In genomic region chr20:12289476-12289875, GRCh38 we compare ENCODE assay signal across 20 cellular contexts.
A peak's percentile ranks its signal among the peaks of the same experiment; 100 is the strongest.
DNase-seq lines count a peak whose midpoint lies in the region; ATAC-seq, FAIRE-seq and TF ChIP-seq lines count a peak whose summit lies in the region.
"Had no signal": no experiment of that assay in that cellular context is flagged by ENCODE, and none has a peak within 500 bp of the region (broad histone marks: within the 10 kb centered on the region; RNA-seq: fewer than 3 reads in every experiment).

No MANE protein-coding gene starts in this region.

- no peaks in the 10 kb centered on the region for H4K20me1 ChIP-seq in PC-3 (ENCODE audit: low read length)
- H4K20me1 ChIP-seq: BLaER1 treated with 17β-estradiol and CSF1 and Interleukin-3, amounts not matched to agents 10 nM and 100 nM had no signal

- no TSS peak for BruUV-seq in PC-3 (replicated peaks; lab: Mats Ljungman, UMichigan)

- DNase-seq in HL-60 (ENCODE audit: low read depth in 1 of 2, low spot score in 1 of 2) = peak; percentile 7 to 16
- peak; percentile 13 for DNase-seq in NB4 (ENCODE audit: low read depth)
- DNase-seq in PC-3 = peak; percentile 35
- peak; percentile 2 for DNase-seq in kidney tubule cell (ENCODE audit: low spot score)
- no peak for DNase-seq in sciatic nerve (ENCODE audit: low spot score)
- no peak for DNase-seq in kidney
- no peak for DNase-seq in stimulated activated CD4-positive, alpha-beta T cell treated with anti-CD3 and anti-CD28 coated beads, Interleukin-4, amount 100 ng/mL, for 4 hours
- DNase-seq: 8988T; CD8-positive, alpha-beta T cell; DMS153; NCI-H1417; NCI-H187; NCI-H446 treated with DMSO at 0.1 percent for 48 hours; NCI-H526 treated with DMSO at 0.1 percent for 48 hours had no signal

- FAIRE-seq in kidney (lab: Jason Lieb, UNC) = no peak
- FAIRE-seq: GM12891, H54, RCC 7860 had no signal

- H3K4me3 ChIP-seq in HL-60 (replicated peaks; ENCODE audit: insufficient read depth, low read length) = no peak overlapping the region
- H3K4me3 ChIP-seq in NB4 (ENCODE audit: low read depth, low read length) = no peak overlapping the region
- H3K4me3 ChIP-seq in PC-3 (ENCODE audit: low read length) = no peak overlapping the region
- no peak overlapping the region for H3K4me3 ChIP-seq in kidney (ENCODE audit: low read length in 2 of 2)
- H3K4me3 ChIP-seq: BLaER1 treated with 17β-estradiol and CSF1 and Interleukin-3, amounts not matched to agents 10 nM and 100 nM; SJSA1 had no signal

- TF ChIP-seq POLR2A in NB4 (IDR thresholded peaks at IDR 0.05; ENCODE audit: extremely low read depth, insufficient read length) = no peak

- H3K9ac ChIP-seq in PC-3 (ENCODE audit: low read length) (no peak overlapping the region), kidney (ENCODE audit: low read length in 2 of 2) (no peak overlapping the region)
- H3K9ac ChIP-seq: BLaER1 treated with 17β-estradiol and CSF1 and Interleukin-3, amounts not matched to agents 10 nM and 100 nM had no signal

- peaks cover 5% of the 10 kb centered on the region for H3F3A ChIP-seq in PC-3 (ENCODE audit: low read length, unreplicated experiment)

- H2AFZ ChIP-seq in PC-3 (ENCODE audit: low read length) = peak overlapping the region; percentile 3

- 0 out of 2 replicates have a peak overlapping the region, but pooled peaks have one; percentile 6 for H3K4me2 ChIP-seq in PC-3 (ENCODE audit: low read length)
- H3K4me2 ChIP-seq: BLaER1 treated with 17β-estradiol and CSF1 and Interleukin-3, amounts not matched to agents 10 nM and 100 nM had no signal

- no peaks in the 10 kb centered on the region for H3K36me3 ChIP-seq in PC-3 (ENCODE audit: low read depth, low read length)
- no peaks in the 10 kb centered on the region for H3K36me3 ChIP-seq in kidney (ENCODE audit: control insufficient read depth in 1 of 2, insufficient read depth in 2 of 2, low read length in 2 of 2)
- H3K36me3 ChIP-seq: BLaER1 treated with 17β-estradiol and CSF1 and Interleukin-3, amounts not matched to agents 10 nM and 100 nM; SJSA1 had no signal

- H3K9me2 ChIP-seq in PC-3 (replicated peaks; ENCODE audit: low read length) = no peaks in the 10 kb centered on the region

- CTCF ChIA-PET in PC-3 (lab: Charles Lee) = no interaction called here

- ATAC-seq in PC-3 (no peak; the same call in 1 of the 2 replicates), sciatic nerve (no peak), GM21576 (IDR thresholded peaks at IDR 0.05; ENCODE audit: unreplicated experiment) (no peak)
- ATAC-seq: CD8-positive, alpha-beta T cell had no signal

- POLR2A ChIA-PET in PC-3 (lab: Charles Lee; ENCODE audit: unreplicated experiment) = no interaction called here

- TF ChIP-seq CTCF in HL-60 (IDR thresholded peaks at IDR 0.05; ENCODE audit: insufficient read depth, low read length) = no peak
- no peak for TF ChIP-seq CTCF in NB4 (IDR thresholded peaks at IDR 0.05; ENCODE audit: low read depth, low read length)
- TF ChIP-seq CTCF in PC-3 (conservative IDR thresholded peaks at IDR 0.05; ENCODE audit: low read depth, low read length) = no peak
- TF ChIP-seq CTCF in kidney (IDR thresholded peaks at IDR 0.05; ENCODE audit: borderline replicate concordance, extremely low read depth, insufficient read depth) = no peak

- H3K27ac ChIP-seq in HL-60 (replicated peaks) (no peak overlapping the region), PC-3 (ENCODE audit: low read length) (peak overlapping the region; percentile 79; the same call in 1 of the 2 replicates), kidney (ENCODE audit: low read depth in 2 of 2, low read length in 2 of 2) (no peak overlapping the region)
- H3K27ac ChIP-seq: BLaER1 treated with 17β-estradiol and CSF1 and Interleukin-3, amounts not matched to agents 10 nM and 100 nM; SJSA1 had no signal

- H3K4me1 ChIP-seq in PC-3 (ENCODE audit: insufficient read depth, low read length) (peaks cover 33% of the 10 kb centered on the region), kidney (ENCODE audit: control insufficient read depth in 1 of 2, insufficient read depth in 1 of 2, low read depth in 1 of 2, low read length in 2 of 2) (no peaks in the 10 kb centered on the region)
- H3K4me1 ChIP-seq: BLaER1 treated with 17β-estradiol and CSF1 and Interleukin-3, amounts not matched to agents 10 nM and 100 nM; SJSA1 had no signal

- H3K27me3 ChIP-seq in HL-60 (ENCODE audit: insufficient read depth, poor library complexity, severe bottlenecking) (no peaks in the 10 kb centered on the region), PC-3 (ENCODE audit: low read length) (peaks cover 7% of the 10 kb centered on the region; the same call in 1 of the 2 replicates)
- H3K27me3 ChIP-seq: BLaER1 treated with 17β-estradiol and CSF1 and Interleukin-3, amounts not matched to agents 10 nM and 100 nM; SJSA1 had no signal

- H3K79me2 ChIP-seq in PC-3 (ENCODE audit: low read length) = no peaks in the 10 kb centered on the region

- intact Hi-C loops in PC-3 (cut with micrococcal nuclease) = no loop called here
- intact Hi-C loops in sciatic nerve (cut with DNase I) = no loop called here
- intact Hi-C loops in kidney (cut with DNase I) = no loop called here

- H3K9me3 ChIP-seq in PC-3 (ENCODE audit: low read length) (no peaks in the 10 kb centered on the region), kidney (ENCODE audit: control insufficient read depth in 1 of 2, low read length in 2 of 2) (no peaks in the 10 kb centered on the region)
- H3K9me3 ChIP-seq: SJSA1 had no signal

Comparison
In these comparisons a context has a peak if more than half of its experiments do, and no peak if none do; other contexts are left out.
1. DNase-seq: peak in HL-60 (2 of 2), NB4 (single experiment), PC-3 (single experiment) and kidney tubule cell (single experiment); none in sciatic nerve (single experiment), kidney (single experiment) and stimulated activated CD4-positive, alpha-beta T cell treated with anti-CD3 and anti-CD28 coated beads, Interleukin-4, amount 100 ng/mL, for 4 hours (0 of 2).